ENCODE assay signal across 12 cellular contexts in the genomic region with DNA sequence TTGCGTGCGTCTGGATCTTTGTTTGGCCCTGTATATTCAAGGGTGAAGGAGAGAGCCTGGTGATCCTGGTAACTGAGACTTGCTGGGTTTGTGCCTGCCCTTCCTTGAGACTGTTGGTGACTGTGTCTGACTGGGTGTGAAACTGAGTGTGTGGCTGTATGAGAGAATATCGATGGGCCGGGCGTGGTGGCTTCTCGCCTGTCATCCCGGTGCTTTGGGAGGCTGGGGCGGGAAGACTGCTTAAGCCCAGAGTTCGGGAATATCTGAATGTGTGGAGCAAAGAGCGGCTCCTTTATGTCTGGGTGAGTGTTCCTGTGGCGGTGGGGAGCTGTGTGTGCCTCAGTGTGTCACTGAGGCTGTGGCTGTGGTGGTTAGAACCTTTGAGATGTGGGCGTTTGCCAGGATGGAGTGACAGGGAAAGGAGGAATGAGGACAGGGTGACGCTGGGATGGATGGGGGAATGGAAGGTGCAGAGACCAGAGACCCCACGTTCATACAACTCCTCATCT. TPM values are rescaled to one million over a fixed set of nuclear protein-coding genes. Genes with fewer than 3 reads are reported as not detected.
DNase-seq lines count a peak whose midpoint lies in the region; ATAC-seq, FAIRE-seq and TF ChIP-seq lines count a peak whose summit lies in the region.
"Had no signal": no experiment of that assay in that cellular context is flagged by ENCODE, and none has a peak within 500 bp of the region (broad histone marks: within the 10 kb centered on the region; RNA-seq: fewer than 3 reads in every experiment).

No MANE protein-coding gene starts in this region.

- H3K4me2 ChIP-seq in smooth muscle cell: no peak overlapping the region

- no peak for ATAC-seq in WTC11
- no peak for ATAC-seq in GM18909 (IDR thresholded peaks at IDR 0.05; ENCODE audit: poor library complexity, unreplicated experiment)

- peaks cover 17% of the 10 kb centered on the region for H4K20me1 ChIP-seq in smooth muscle cell (ENCODE audit: low read depth)

- no peak for FAIRE-seq in RCC 7860 (lab: Jason Lieb, UNC)

- peaks cover 6% of the 10 kb centered on the region for H3K36me3 Mint-ChIP-seq in T-helper 2 cell treated with Interferon-gamma antibody and Interleukin-4, amounts not matched to agents 5 μg/mL and 100 μg/mL, for 36 hours (ENCODE audit: low read depth)
- H3K36me3 Mint-ChIP-seq in WTC11: peaks cover 9% of the 10 kb centered on the region

- no peaks in the 10 kb centered on the region for H3K9me3 ChIP-seq in smooth muscle cell (replicated peaks; ENCODE audit: low read depth)
- H3K9me3 ChIP-seq: tibial artery had no signal

- H3K4me3 Mint-ChIP-seq in T-helper 2 cell treated with Interferon-gamma antibody and Interleukin-4, amounts not matched to agents 5 μg/mL and 100 μg/mL, for 36 hours: peak overlapping the region; percentile 37
- H3K4me3 Mint-ChIP-seq in WTC11: no peak overlapping the region

- H3K27ac Mint-ChIP-seq in T-helper 2 cell treated with Interferon-gamma antibody and Interleukin-4, amounts not matched to agents 5 μg/mL and 100 μg/mL, for 36 hours: no peak overlapping the region
- peak overlapping the region; percentile 34; the same call in 1 of the 2 replicates for H3K27ac Mint-ChIP-seq in WTC11

- H3F3A ChIP-seq in smooth muscle cell (ENCODE audit: low read depth): peaks cover 9% of the 10 kb centered on the region

- no peaks in the 10 kb centered on the region for H3K9me3 Mint-ChIP-seq in T-helper 2 cell treated with Interferon-gamma antibody and Interleukin-4, amounts not matched to agents 5 μg/mL and 100 μg/mL, for 36 hours
- no peaks in the 10 kb centered on the region for H3K9me3 Mint-ChIP-seq in WTC11

- peaks cover 38% of the 10 kb centered on the region for H3K4me1 Mint-ChIP-seq in T-helper 2 cell treated with Interferon-gamma antibody and Interleukin-4, amounts not matched to agents 5 μg/mL and 100 μg/mL, for 36 hours (ENCODE audit: low read depth)
- H3K4me1 Mint-ChIP-seq in WTC11: peaks cover 31% of the 10 kb centered on the region

- TF ChIP-seq CTCF in WTC11 (IDR thresholded peaks at IDR 0.05): no peak
- no peak for TF ChIP-seq CTCF in smooth muscle cell (IDR thresholded peaks at IDR 0.05; ENCODE audit: borderline replicate concordance, insufficient read depth, poor library complexity, severe bottlenecking)

- H3K9ac ChIP-seq in smooth muscle cell (ENCODE audit: low read depth): no peak overlapping the region

- H3K36me3 ChIP-seq in smooth muscle cell (ENCODE audit: low read depth): no peaks in the 10 kb centered on the region
- H3K36me3 ChIP-seq: tibial artery had no signal

- POLR2A ChIA-PET in WTC11 (lab: Charles Lee): no interaction called here

- H3K27me3 ChIP-seq in layer of hippocampus (ENCODE audit: control insufficient read depth, insufficient read depth, low read length) (no peaks in the 10 kb centered on the region), smooth muscle cell (ENCODE audit: low read depth) (no peaks in the 10 kb centered on the region)

- peaks cover 20% of the 10 kb centered on the region for H3K79me2 ChIP-seq in smooth muscle cell (ENCODE audit: low read depth)

- CTCF ChIA-PET in WTC11 (lab: Charles Lee): no interaction called here

- H2AFZ ChIP-seq in smooth muscle cell (ENCODE audit: low read depth): no peak overlapping the region

- H3K4me3 ChIP-seq in smooth muscle cell: no peak overlapping the region
- H3K4me3 ChIP-seq: skin epidermis, tibial artery had no signal

- DNase-seq in T-helper 2 cell treated with Interferon-gamma antibody and Interleukin-4, amounts not matched to agents 5 μg/mL and 100 μg/mL, for 36 hours (ENCODE audit: low spot score): no peak
- DNase-seq in T-helper 2 cell (no peak), WTC11 (ENCODE audit: low spot score) (no peak), smooth muscle cell (lab: John Stamatoyannopoulos, UW; ENCODE audit: unreplicated experiment) (no peak), NCI-H748 treated with DMSO at 0.1 percent for 48 hours (lab: John Stamatoyannopoulos, UW) (no peak), RCC 7860 (ENCODE audit: low spot score) (no peak)
- DNase-seq: activated CD8-positive, alpha-beta memory T cell treated with anti-CD3 and anti-CD28 coated beads for 24 hours; T-helper 9 cell; tibial artery had no signal

- H3K4me1 ChIP-seq in smooth muscle cell (ENCODE audit: low read depth): peaks cover 36% of the 10 kb centered on the region

- 65% methylated on average over 14 of the region's 14 CpGs for WGBS in smooth muscle cell (ENCODE audit: low lambda C conversion rate)

- H3K27me3 Mint-ChIP-seq in T-helper 2 cell treated with Interferon-gamma antibody and Interleukin-4, amounts not matched to agents 5 μg/mL and 100 μg/mL, for 36 hours (ENCODE audit: low read depth): no peaks in the 10 kb centered on the region
- peaks cover 16% of the 10 kb centered on the region for H3K27me3 Mint-ChIP-seq in WTC11 (ENCODE audit: low read depth)

- H3K27ac ChIP-seq in layer of hippocampus (ENCODE audit: low read depth, low read length) (peak overlapping the region; percentile 98), smooth muscle cell (ENCODE audit: low read depth) (peak overlapping the region; percentile 20)
- H3K27ac ChIP-seq: tibial artery had no signal

TF ChIP-seq in WTC11, 78 proteins besides CTCF, POLR2A, EP300 and RAD21:
- TF ChIP-seq SP1 (CRISPR knock-in tag; conservative IDR thresholded peaks at IDR 0.05) (no peak), RELA (CRISPR knock-in tag; IDR thresholded peaks at IDR 0.05; ENCODE audit: borderline replicate concordance) (no peak)
TF ChIP-seq in WTC11: peak in this region for 0.

RNA-seq across cellular contexts. Expression of a gene that starts 2.7 kb away (rescaled TPM):
- total RNA-seq in WTC11 (2021) (442 to 450 TPM (median 443 TPM) in 3 replicates), smooth muscle cell (108 and 126 TPM in 2 replicates)
- polyA plus RNA-seq in smooth muscle cell: 358 and 389 TPM in 2 replicates

RNA-seq across cellular contexts. Expression of a gene that starts 23.6 kb away (rescaled TPM):
- total RNA-seq in WTC11 (2021) (6.7 to 10.4 TPM (median 9.4 TPM) in 3 replicates), smooth muscle cell (1.6 and 10.0 TPM in 2 replicates)
- polyA plus RNA-seq in smooth muscle cell: 9.6 and 11.1 TPM in 2 replicates

RNA-seq across cellular contexts. Expression of a gene that starts 23.6 kb away (rescaled TPM):
- total RNA-seq in WTC11 (2021) (1.2 to 2.9 TPM (median 1.7 TPM) in 3 replicates), smooth muscle cell (not detected in 2 replicates)
- polyA plus RNA-seq in smooth muscle cell: 0.31 and 1.3 TPM in 2 replicates

RNA-seq across cellular contexts. Expression of a gene that starts 46.8 kb away (rescaled TPM):
- total RNA-seq in WTC11 (2021) (108 to 120 TPM (median 119 TPM) in 3 replicates), smooth muscle cell (29.3 and 40.5 TPM in 2 replicates)
- polyA plus RNA-seq in smooth muscle cell: 48.8 and 51.7 TPM in 2 replicates

RNA-seq across cellular contexts. Expression of a gene that starts 55.5 kb away (rescaled TPM):
- total RNA-seq in WTC11 (2021): 42.4 to 44.3 TPM (median 43.6 TPM) in 3 replicates
- total RNA-seq in smooth muscle cell: 57.3 and 63.4 TPM in 2 replicates
- 45.4 and 53.7 TPM in 2 replicates for polyA plus RNA-seq in smooth muscle cell
